Comparison of ENCODE assay signal across 25 cellular contexts in the genomic region with DNA sequence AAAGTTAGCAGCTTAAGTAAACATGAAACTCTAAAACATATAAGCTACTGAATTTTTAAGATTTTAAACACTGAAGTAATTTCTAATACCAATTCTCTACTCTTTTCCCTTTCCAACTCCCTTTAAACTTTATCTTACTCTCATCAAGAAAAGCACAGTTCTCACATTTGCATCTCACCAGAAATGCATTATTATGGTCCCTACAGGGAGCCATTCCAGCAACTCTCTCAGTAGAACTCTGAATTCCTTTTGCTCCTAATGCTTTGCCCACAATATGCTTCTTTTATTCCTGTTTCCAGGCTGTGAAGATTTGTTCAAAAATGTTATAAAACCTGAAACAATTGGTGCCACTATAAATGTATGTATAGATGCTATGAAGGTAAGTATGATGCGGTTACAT.
"Had no signal": no experiment of that assay in that cellular context is flagged by ENCODE, and none has a peak within 500 bp of the region (broad histone marks: within the 10 kb centered on the region; RNA-seq: fewer than 3 reads in every experiment).

No MANE protein-coding gene starts in this region.

- H3K4me3 Mint-ChIP-seq: activated B cell treated with CpG ODN at 0.5 μM for 24 hours; activated CD4-positive, alpha-beta T cell treated with anti-CD3 and anti-CD28 coated beads, Interleukin-2, amount 10 ng/mL, durations not matched to agents 24 days and 14 days; activated CD8-positive, alpha-beta memory T cell treated with anti-CD3 and anti-CD28 coated beads, Interleukin-2, amount 10 ng/mL, durations not matched to agents 7 days and 5 days; activated naive CD8-positive, alpha-beta T cell treated with anti-CD3 and anti-CD28 coated beads for 36 hours; activated T-cell treated with anti-CD3 and anti-CD28 coated beads, Interleukin-2, amount 50 U/mL, for 24 hours; T-helper 1 cell treated with Interleukin-12 subunit alpha and Interleukin-12 subunit beta and Interleukin-4 antibody, amounts not matched to agents 30 μg/mL and 1 μg/mL, for 36 hours had no signal

- H3K27ac ChIP-seq: breast epithelium, KMS-11 had no signal

- H3K4me1 ChIP-seq: breast epithelium had no signal

- H3K9me3 ChIP-seq: breast epithelium, MG63 had no signal

- DNase-seq: activated B cell treated with CpG ODN at 0.5 μM for 24 hours; activated CD4-positive, alpha-beta T cell treated with anti-CD3 and anti-CD28 coated beads for 1 hour; activated CD4-positive, alpha-beta T cell treated with anti-CD3 and anti-CD28 coated beads, Interleukin-2, amount 10 ng/mL, durations not matched to agents 24 days and 14 days; activated CD4-positive, alpha-beta T cell treated with anti-CD3 and anti-CD28 coated beads, Interleukin-2, amount 50 U/mL, for 48 hours; activated CD8-positive, alpha-beta memory T cell treated with anti-CD3 and anti-CD28 coated beads, Interleukin-2, amount 10 ng/mL, durations not matched to agents 7 days and 5 days; activated effector memory CD4-positive, alpha-beta T cell treated with anti-CD3 and anti-CD28 coated beads, Interleukin-2, amount 50 U/mL, for 16 hours; activated naive CD4-positive, alpha-beta T cell treated with Interleukin-2 at 50 U/mL for 16 hours; activated naive CD8-positive, alpha-beta T cell treated with anti-CD3 and anti-CD28 coated beads for 36 hours; activated T-cell treated with anti-CD3 and anti-CD28 coated beads, Interleukin-2, amount 50 U/mL, for 24 hours; central memory CD4-positive, alpha-beta T cell; MG63; MV-4-11; NCI-H1092 treated with DMSO at 0.1 percent for 48 hours; NCI-H1417 treated with DMSO at 0.1 percent for 48 hours; NCI-H1694; NCI-H2029; NCI-H2107; NCI-H2171 treated with DMSO at 0.1 percent for 48 hours; NCI-H226; NCI-H510A; PC-3; SHP77 treated with DMSO at 0.1 percent for 48 hours had no signal

- H3K27me3 ChIP-seq: breast epithelium, MG63 had no signal

- H3K27me3 Mint-ChIP-seq: activated B cell treated with CpG ODN at 0.5 μM for 24 hours; activated CD8-positive, alpha-beta memory T cell treated with anti-CD3 and anti-CD28 coated beads, Interleukin-2, amount 10 ng/mL, durations not matched to agents 7 days and 5 days; activated naive CD8-positive, alpha-beta T cell treated with anti-CD3 and anti-CD28 coated beads for 36 hours; activated T-cell treated with anti-CD3 and anti-CD28 coated beads, Interleukin-2, amount 50 U/mL, for 24 hours had no signal

- H3K36me3 ChIP-seq: breast epithelium, MG63 had no signal

- H3K36me3 Mint-ChIP-seq: activated CD8-positive, alpha-beta memory T cell treated with anti-CD3 and anti-CD28 coated beads, Interleukin-2, amount 10 ng/mL, durations not matched to agents 7 days and 5 days had no signal

- H3K9ac ChIP-seq: KMS-11 had no signal

- H3K4me1 Mint-ChIP-seq: activated B cell treated with CpG ODN at 0.5 μM for 24 hours; activated CD4-positive, alpha-beta T cell treated with anti-CD3 and anti-CD28 coated beads, Interleukin-2, amount 10 ng/mL, durations not matched to agents 24 days and 14 days; activated naive CD8-positive, alpha-beta T cell treated with anti-CD3 and anti-CD28 coated beads for 36 hours had no signal

- H3K4me3 ChIP-seq: breast epithelium, MG63 had no signal

- H3K27ac Mint-ChIP-seq: activated B cell treated with CpG ODN at 0.5 μM for 24 hours; activated CD4-positive, alpha-beta T cell treated with anti-CD3 and anti-CD28 coated beads, Interleukin-2, amount 10 ng/mL, durations not matched to agents 24 days and 14 days; activated CD8-positive, alpha-beta memory T cell treated with anti-CD3 and anti-CD28 coated beads, Interleukin-2, amount 10 ng/mL, durations not matched to agents 7 days and 5 days; activated naive CD8-positive, alpha-beta T cell treated with anti-CD3 and anti-CD28 coated beads for 36 hours; activated T-cell treated with anti-CD3 and anti-CD28 coated beads, Interleukin-2, amount 50 U/mL, for 24 hours; T-helper 1 cell treated with Interleukin-12 subunit alpha and Interleukin-12 subunit beta and Interleukin-4 antibody, amounts not matched to agents 30 μg/mL and 1 μg/mL, for 36 hours had no signal

- H3K4me2 ChIP-seq: KMS-11 had no signal

- H3K9me3 Mint-ChIP-seq: activated B cell treated with CpG ODN at 0.5 μM for 24 hours; activated CD4-positive, alpha-beta T cell treated with anti-CD3 and anti-CD28 coated beads, Interleukin-2, amount 10 ng/mL, durations not matched to agents 24 days and 14 days; activated T-cell treated with anti-CD3 and anti-CD28 coated beads, Interleukin-2, amount 50 U/mL, for 24 hours; T-helper 1 cell treated with Interleukin-12 subunit alpha and Interleukin-12 subunit beta and Interleukin-4 antibody, amounts not matched to agents 30 μg/mL and 1 μg/mL, for 36 hours had no signal
